32 cellular contexts compared by ENCODE assay signal in genomic region chr2:105722726-105723297, GRCh38.
"Had no signal": no experiment of that assay in that cellular context is flagged by ENCODE, and none has a peak within 500 bp of the region (broad histone marks: within the 10 kb centered on the region; RNA-seq: fewer than 3 reads in every experiment).

No MANE protein-coding gene starts in this region.

- H3K4me3 ChIP-seq: cardiac muscle cell, colonic mucosa, dorsolateral prefrontal cortex, gastroesophageal sphincter, hepatocyte, left ventricle myocardium inferior, lung, mucosa of descending colon, ovary, prostate gland, sigmoid colon, stomach, suprapubic skin, tibial artery, upper lobe of right lung had no signal

- ATAC-seq: effector memory CD8-positive, alpha-beta T cell; gastroesophageal sphincter; stimulated activated naive B cell treated with anti-CD40 and anti-IgM and Interleukin-4, amounts not matched to agents 10 μg/mL and 1 μg/mL and 100 μg/mL, for 72 hours; upper lobe of right lung had no signal

- H3K27me3 Mint-ChIP-seq: activated CD4-positive, alpha-beta T cell treated with anti-CD3 and anti-CD28 coated beads for 36 hours; stimulated activated naive B cell treated with anti-CD40 and anti-IgM and Interleukin-4, amounts not matched to agents 10 μg/mL and 1 μg/mL and 100 μg/mL, for 72 hours had no signal

- H3K36me3 ChIP-seq: cardiac muscle cell, colonic mucosa, gastroesophageal sphincter, left ventricle myocardium inferior, neutrophil, ovary, prostate gland, sigmoid colon, stomach, suprapubic skin, tibial artery, upper lobe of right lung had no signal

- H3K27ac Mint-ChIP-seq: effector memory CD8-positive, alpha-beta T cell; nephron progenitor cell; stimulated activated naive B cell treated with anti-CD40 and anti-IgM and Interleukin-4, amounts not matched to agents 10 μg/mL and 1 μg/mL and 100 μg/mL, for 72 hours; T-helper 2 cell treated with Interferon-gamma antibody and Interleukin-4, amounts not matched to agents 5 μg/mL and 100 μg/mL, for 36 hours had no signal

- DNase-seq: activated CD4-positive, alpha-beta T cell treated with anti-CD3 and anti-CD28 coated beads for 36 hours; activated CD4-positive, alpha-beta T cell treated with anti-CD3 and anti-CD28 coated beads, Interleukin-2, amount 50 U/mL, for 48 hours; activated CD4-positive, CD25-positive, alpha-beta regulatory T cell; activated gamma-delta T cell treated with Interleukin-2 at 50 U/mL for 16 hours; activated naive CD4-positive, alpha-beta T cell treated with anti-CD3 and anti-CD28 coated beads, Interleukin-2, amount 50 U/mL, for 16 hours; anterior cingulate cortex; cerebellar nuclear complex; colonic mucosa; dorsolateral prefrontal cortex; effector memory CD8-positive, alpha-beta T cell; erythroblast; islet precursor cell; left ventricle myocardium inferior; mesendoderm; mucosa of descending colon; nephron progenitor cell; ovary; retina; sigmoid colon; stimulated activated CD4-positive, alpha-beta T cell treated with anti-CD3 and anti-CD28 coated beads, Interleukin-4, amount 100 ng/mL, for 24 hours; stimulated activated naive B cell treated with anti-CD40 and anti-IgM and Interleukin-4, amounts not matched to agents 10 μg/mL and 1 μg/mL and 100 μg/mL, for 72 hours; stomach; tibial artery; upper lobe of right lung had no signal

- H3K27me3 ChIP-seq: cardiac muscle cell, colonic mucosa, dorsolateral prefrontal cortex, gastroesophageal sphincter, hepatocyte, ovary, sigmoid colon, stomach, suprapubic skin, tibial artery, upper lobe of right lung had no signal

- H3K4me1 ChIP-seq: colonic mucosa, gastroesophageal sphincter, left ventricle myocardium inferior, prostate gland, sigmoid colon, stomach, suprapubic skin, tibial artery, upper lobe of right lung had no signal

- H3K4me3 Mint-ChIP-seq: activated CD4-positive, alpha-beta T cell treated with anti-CD3 and anti-CD28 coated beads for 36 hours; effector memory CD8-positive, alpha-beta T cell; nephron progenitor cell; stimulated activated naive B cell treated with anti-CD40 and anti-IgM and Interleukin-4, amounts not matched to agents 10 μg/mL and 1 μg/mL and 100 μg/mL, for 72 hours; T-helper 2 cell treated with Interferon-gamma antibody and Interleukin-4, amounts not matched to agents 5 μg/mL and 100 μg/mL, for 36 hours had no signal

- H3K27ac ChIP-seq: cardiac muscle cell, colonic mucosa, dorsolateral prefrontal cortex, gastroesophageal sphincter, hepatocyte, left ventricle myocardium inferior, neutrophil, ovary, prostate gland, sigmoid colon, stomach, suprapubic skin, tibial artery, upper lobe of right lung had no signal

- H3K9me3 ChIP-seq: colonic mucosa, neutrophil, ovary, prostate gland, suprapubic skin, tibial artery, upper lobe of right lung had no signal
